ENCODE assay signal across 23 cellular contexts in the genomic region with DNA sequence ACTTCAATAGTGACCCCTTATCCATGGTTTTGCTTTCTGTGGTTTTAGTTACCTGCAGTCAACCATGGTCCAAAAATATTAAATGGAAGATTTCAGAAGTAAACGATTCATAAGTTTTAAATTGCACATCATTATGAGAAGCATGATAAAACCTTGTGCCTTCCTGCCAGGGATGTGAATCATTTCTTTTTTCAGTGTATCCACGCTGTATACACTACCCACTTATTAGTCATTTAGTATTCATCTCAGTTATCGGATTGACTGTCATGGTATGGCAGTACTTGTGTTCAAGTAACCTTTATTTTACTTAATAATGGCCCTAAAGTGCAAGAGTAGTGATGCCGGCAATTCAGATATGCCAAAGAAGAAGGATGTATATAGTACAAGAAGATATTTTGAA. TPM values are rescaled to one million over a fixed set of nuclear protein-coding genes. Genes with fewer than 3 reads are reported as not detected.
A peak's percentile ranks its signal among the peaks of the same experiment; 100 is the strongest.
DNase-seq lines count a peak whose midpoint lies in the region; ATAC-seq, FAIRE-seq and TF ChIP-seq lines count a peak whose summit lies in the region.
"Had no signal": no experiment of that assay in that cellular context is flagged by ENCODE, and none has a peak within 500 bp of the region (broad histone marks: within the 10 kb centered on the region; RNA-seq: fewer than 3 reads in every experiment).

No MANE protein-coding gene starts in this region.

- dilution Hi-C loops in keratinocyte (cut with MboI; ENCODE audit: extremely low pct_ligation_motif_present, low sequenced_read_pairs): no loop called here

- intact Hi-C loops in activated CD4-positive, alpha-beta T cell treated with anti-CD3 and anti-CD28 coated beads for 36 hours (cut with DNase I, micrococcal nuclease): loop anchor here in 1 of 2 experiments (1.0 kb wide), 2 partner anchors 98 to 167 kb away; no protein-coding TSS in a partner anchor
- intact Hi-C loops in activated CD4-positive, alpha-beta T cell treated with anti-CD3 and anti-CD28 coated beads, Interleukin-2, amount 10 ng/mL, durations not matched to agents 24 days and 14 days (cut with micrococcal nuclease): no loop called here

- no peak for TF ChIP-seq CTCF in keratinocyte (optimal IDR thresholded peaks at IDR 0.05 in 1 of 3, IDR thresholded peaks at IDR 0.05 in 1 of 3, conservative IDR thresholded peaks at IDR 0.05 in 1 of 3; ENCODE audit: extremely low read depth in 1 of 3, insufficient read depth in 2 of 3, low read length in 3 of 3)

- H3K4me1 Mint-ChIP-seq in activated CD4-positive, alpha-beta T cell treated with anti-CD3 and anti-CD28 coated beads for 36 hours: peaks cover 6% of the 10 kb centered on the region
- no peaks in the 10 kb centered on the region for H3K4me1 Mint-ChIP-seq in activated CD4-positive, alpha-beta T cell treated with anti-CD3 and anti-CD28 coated beads, Interleukin-2, amount 10 ng/mL, durations not matched to agents 24 days and 14 days
- no peaks in the 10 kb centered on the region for H3K4me1 Mint-ChIP-seq in activated T-helper 17 cell treated with anti-CD3 and anti-CD28 coated beads, Interleukin-2, amount 50 U/mL, for 72 hours
- H3K4me1 Mint-ChIP-seq: nephron had no signal

- H3K9ac ChIP-seq in keratinocyte (ENCODE audit: control insufficient read depth, extremely low read depth, insufficient read depth, low read length): no peak overlapping the region

- H3K79me2 ChIP-seq in keratinocyte (ENCODE audit: control insufficient read depth, insufficient read depth, low read length): no peaks in the 10 kb centered on the region

- H3K9me3 Mint-ChIP-seq in activated CD4-positive, alpha-beta T cell treated with anti-CD3 and anti-CD28 coated beads for 36 hours (ENCODE audit: low read depth): no peaks in the 10 kb centered on the region
- no peaks in the 10 kb centered on the region for H3K9me3 Mint-ChIP-seq in activated CD4-positive, alpha-beta T cell treated with anti-CD3 and anti-CD28 coated beads, Interleukin-2, amount 10 ng/mL, durations not matched to agents 24 days and 14 days
- H3K9me3 Mint-ChIP-seq in activated T-helper 17 cell treated with anti-CD3 and anti-CD28 coated beads, Interleukin-2, amount 50 U/mL, for 72 hours: no peaks in the 10 kb centered on the region

- no peak overlapping the region for H3K4me3 Mint-ChIP-seq in activated CD4-positive, alpha-beta T cell treated with anti-CD3 and anti-CD28 coated beads for 36 hours
- no peak overlapping the region for H3K4me3 Mint-ChIP-seq in activated CD4-positive, alpha-beta T cell treated with anti-CD3 and anti-CD28 coated beads, Interleukin-2, amount 10 ng/mL, durations not matched to agents 24 days and 14 days
- no peak overlapping the region for H3K4me3 Mint-ChIP-seq in activated T-helper 17 cell treated with anti-CD3 and anti-CD28 coated beads, Interleukin-2, amount 50 U/mL, for 72 hours
- H3K4me3 Mint-ChIP-seq: nephron; stimulated activated naive B cell treated with anti-CD40 and anti-IgM and Interleukin-4, amounts not matched to agents 10 μg/mL and 1 μg/mL and 100 μg/mL, for 72 hours; type B pancreatic cell had no signal

- H3K27me3 ChIP-seq in keratinocyte (ENCODE audit: control insufficient read depth, extremely low read depth, insufficient read depth, low read length): no peaks in the 10 kb centered on the region
- H3K27me3 ChIP-seq: BLaER1 treated with 17β-estradiol and CSF1 and Interleukin-3, amounts not matched to agents 10 nM and 100 nM; heart right ventricle had no signal

- H3K36me3 Mint-ChIP-seq in activated CD4-positive, alpha-beta T cell treated with anti-CD3 and anti-CD28 coated beads for 36 hours (ENCODE audit: low read depth): no peaks in the 10 kb centered on the region
- H3K36me3 Mint-ChIP-seq in activated CD4-positive, alpha-beta T cell treated with anti-CD3 and anti-CD28 coated beads, Interleukin-2, amount 10 ng/mL, durations not matched to agents 24 days and 14 days (ENCODE audit: low read depth): no peaks in the 10 kb centered on the region
- no peaks in the 10 kb centered on the region for H3K36me3 Mint-ChIP-seq in activated T-helper 17 cell treated with anti-CD3 and anti-CD28 coated beads, Interleukin-2, amount 50 U/mL, for 72 hours (ENCODE audit: low read depth)
- H3K36me3 Mint-ChIP-seq: stimulated activated naive B cell treated with anti-CD40 and anti-IgM and Interleukin-4, amounts not matched to agents 10 μg/mL and 1 μg/mL and 100 μg/mL, for 72 hours; type B pancreatic cell had no signal

- no peak overlapping the region for H3K4me2 ChIP-seq in keratinocyte (ENCODE audit: control insufficient read depth, extremely low read depth, insufficient read depth, low read depth, low read length)

- peak; percentile 20 for FAIRE-seq in keratinocyte (lab: Jason Lieb, UNC)
- FAIRE-seq: A204.1 had no signal

- H3K27ac Mint-ChIP-seq in activated CD4-positive, alpha-beta T cell treated with anti-CD3 and anti-CD28 coated beads for 36 hours: no peak overlapping the region
- no peak overlapping the region for H3K27ac Mint-ChIP-seq in activated CD4-positive, alpha-beta T cell treated with anti-CD3 and anti-CD28 coated beads, Interleukin-2, amount 10 ng/mL, durations not matched to agents 24 days and 14 days
- H3K27ac Mint-ChIP-seq in activated T-helper 17 cell treated with anti-CD3 and anti-CD28 coated beads, Interleukin-2, amount 50 U/mL, for 72 hours: no peak overlapping the region
- H3K27ac Mint-ChIP-seq: nephron; stimulated activated naive B cell treated with anti-CD40 and anti-IgM and Interleukin-4, amounts not matched to agents 10 μg/mL and 1 μg/mL and 100 μg/mL, for 72 hours; type B pancreatic cell had no signal

- no peak overlapping the region for H3K4me3 ChIP-seq in keratinocyte (ENCODE audit: control insufficient read depth in 2 of 3, extremely low read depth in 1 of 3, insufficient read depth in 2 of 3, low read depth in 1 of 3, low read length in 3 of 3)
- H3K4me3 ChIP-seq: BLaER1 treated with 17β-estradiol and CSF1 and Interleukin-3, amounts not matched to agents 10 nM and 100 nM; heart right ventricle; psoas muscle; SK-N-MC had no signal

- CTCF ChIA-PET in activated CD4-positive, alpha-beta T cell treated with anti-CD3 and anti-CD28 coated beads for 36 hours (lab: Charles Lee): no interaction called here

- no peaks in the 10 kb centered on the region for H4K20me1 ChIP-seq in keratinocyte (ENCODE audit: control insufficient read depth, extremely low read depth, insufficient read depth, low read length)
- H4K20me1 ChIP-seq: BLaER1 treated with 17β-estradiol and CSF1 and Interleukin-3, amounts not matched to agents 10 nM and 100 nM had no signal

- no peak for DNase-seq in activated CD4-positive, alpha-beta T cell treated with anti-CD3 and anti-CD28 coated beads for 36 hours
- no peak for DNase-seq in activated CD4-positive, alpha-beta T cell treated with anti-CD3 and anti-CD28 coated beads, Interleukin-2, amount 10 ng/mL, durations not matched to agents 24 days and 14 days
- no peak for DNase-seq in keratinocyte (ENCODE audit: low read depth, low spot score)
- no peak for DNase-seq in iPS-NIHi11 (ENCODE audit: low spot score)
- DNase-seq in NCI-H187 (lab: John Stamatoyannopoulos, UW): no peak
- DNase-seq in stimulated activated CD8-positive, alpha-beta memory T cell treated with anti-CD3 and anti-CD28 coated beads, Interleukin-4, amount 100 ng/mL, for 48 hours: no peak
- DNase-seq: activated naive CD4-positive, alpha-beta T cell treated with anti-CD3 and anti-CD28 coated beads, Interleukin-2, amount 50 U/mL, for 16 hours; erythroblast; heart right ventricle; mesenchymal stem cell; NCI-H526 treated with DMSO at 0.1 percent for 48 hours; psoas muscle; stimulated activated naive B cell treated with anti-CD40 and anti-IgM and Interleukin-4, amounts not matched to agents 10 μg/mL and 1 μg/mL and 100 μg/mL, for 72 hours; T1000 had no signal

- POLR2A ChIA-PET in activated CD4-positive, alpha-beta T cell treated with anti-CD3 and anti-CD28 coated beads for 36 hours (lab: Charles Lee): no interaction called here

- H2AFZ ChIP-seq in keratinocyte (ENCODE audit: control insufficient read depth, low read length): no peak overlapping the region

- no peaks in the 10 kb centered on the region for H3K9me3 ChIP-seq in keratinocyte (ENCODE audit: control insufficient read depth, low read depth, low read length)

- ATAC-seq in activated CD4-positive, alpha-beta T cell treated with anti-CD3 and anti-CD28 coated beads for 36 hours: peak; percentile 100
- ATAC-seq in HG03159 (IDR thresholded peaks at IDR 0.05; ENCODE audit: unreplicated experiment): peak; percentile 61
- ATAC-seq in activated T-helper 17 cell treated with anti-CD3 and anti-CD28 coated beads, Interleukin-2, amount 50 U/mL, for 72 hours (replicated peaks): peak; percentile 95
- ATAC-seq: heart right ventricle, psoas muscle had no signal

- H3K4me1 ChIP-seq in keratinocyte (ENCODE audit: control insufficient read depth, extremely low read depth, insufficient read depth, low read length): peaks cover 5% of the 10 kb centered on the region
- H3K4me1 ChIP-seq: psoas muscle had no signal

- H3K27me3 Mint-ChIP-seq in activated CD4-positive, alpha-beta T cell treated with anti-CD3 and anti-CD28 coated beads for 36 hours: peaks cover 1% of the 10 kb centered on the region
- no peaks in the 10 kb centered on the region for H3K27me3 Mint-ChIP-seq in activated CD4-positive, alpha-beta T cell treated with anti-CD3 and anti-CD28 coated beads, Interleukin-2, amount 10 ng/mL, durations not matched to agents 24 days and 14 days
- H3K27me3 Mint-ChIP-seq in activated T-helper 17 cell treated with anti-CD3 and anti-CD28 coated beads, Interleukin-2, amount 50 U/mL, for 72 hours: no peaks in the 10 kb centered on the region
- H3K27me3 Mint-ChIP-seq: stimulated activated naive B cell treated with anti-CD40 and anti-IgM and Interleukin-4, amounts not matched to agents 10 μg/mL and 1 μg/mL and 100 μg/mL, for 72 hours; type B pancreatic cell had no signal

- no peaks in the 10 kb centered on the region for H3K36me3 ChIP-seq in keratinocyte (ENCODE audit: control insufficient read depth in 2 of 2, extremely low read depth in 1 of 2, insufficient read depth in 2 of 2, low read length in 2 of 2)
- H3K36me3 ChIP-seq: BLaER1 treated with 17β-estradiol and CSF1 and Interleukin-3, amounts not matched to agents 10 nM and 100 nM; heart right ventricle had no signal

- no peak overlapping the region for H3K27ac ChIP-seq in keratinocyte (ENCODE audit: control insufficient read depth, insufficient read depth, low read length)
- H3K27ac ChIP-seq: heart right ventricle, psoas muscle, SK-N-MC had no signal

- no peaks in the 10 kb centered on the region for H3K9me1 ChIP-seq in keratinocyte (ENCODE audit: control insufficient read depth, extremely low read depth, insufficient read depth, low read length)

RNA-seq across cellular contexts. Expression of a gene that starts 37.7 kb away (rescaled TPM):
- 1 to 10 TPM; 1.7 to 2.2 TPM for total RNA-seq in activated CD4-positive, alpha-beta T cell treated with anti-CD3 and anti-CD28 coated beads for 36 hours
- total RNA-seq in activated CD4-positive, alpha-beta T cell treated with anti-CD3 and anti-CD28 coated beads, Interleukin-2, amount 10 ng/mL, durations not matched to agents 24 days and 14 days: 4.2 and 5.1 TPM in 2 replicates
- total RNA-seq in activated T-helper 17 cell treated with anti-CD3 and anti-CD28 coated beads, Interleukin-2, amount 50 U/mL, for 72 hours: 1 to 10 TPM; 1.9 to 4.6 TPM
- polyA plus RNA-seq in keratinocyte: not detected in 3 replicates
- not detected for polyA plus RNA-seq in keratinocyte (2011; ENCODE audit: low read depth)
- polyA plus RNA-seq in keratinocyte (2011; cell fraction: cytosol; rRNA removed): not detected in 2 replicates
- polyA plus RNA-seq in keratinocyte (2011; cell fraction: nucleus; rRNA removed): not detected in 2 replicates
- polyA plus RNA-seq in keratinocyte (2012; ENCODE audit: low replicate concordance): not detected in 2 replicates
- not detected in 3 replicates for polyA minus RNA-seq in keratinocyte
- not detected for polyA minus RNA-seq in keratinocyte (2011; cell fraction: cytosol; rRNA and poly(A)+ RNA removed)
- not detected in 2 replicates for polyA minus RNA-seq in keratinocyte (2011; cell fraction: nucleus; rRNA and poly(A)+ RNA removed)
- total RNA-seq: dermis microvascular lymphatic vessel endothelial cell, kidney epithelial cell had no signal

RNA-seq across cellular contexts. Expression of a gene that starts 38.0 kb away (rescaled TPM):
- 100 to 1,000 TPM in 1 of 2 experiments, 10 to 100 TPM in 1; 77.8 to 106 TPM for total RNA-seq in activated CD4-positive, alpha-beta T cell treated with anti-CD3 and anti-CD28 coated beads for 36 hours
- 67.0 and 67.5 TPM in 2 replicates for total RNA-seq in activated CD4-positive, alpha-beta T cell treated with anti-CD3 and anti-CD28 coated beads, Interleukin-2, amount 10 ng/mL, durations not matched to agents 24 days and 14 days
- total RNA-seq in activated T-helper 17 cell treated with anti-CD3 and anti-CD28 coated beads, Interleukin-2, amount 50 U/mL, for 72 hours: 100 to 1,000 TPM in 1 of 2 donors, 10 to 100 TPM in 1; 70.4 to 120 TPM
- 1.0 to 2.0 TPM (median 1.4 TPM) in 3 replicates for polyA plus RNA-seq in keratinocyte
- polyA plus RNA-seq in keratinocyte (2011; ENCODE audit: low read depth): 3.2 TPM
- polyA plus RNA-seq in keratinocyte (2011; cell fraction: cytosol; rRNA removed): 0.83 and 1.5 TPM in 2 replicates
- polyA plus RNA-seq in keratinocyte (2011; cell fraction: nucleus; rRNA removed): 1.0 and 2.1 TPM in 2 replicates
- 1.6 and 5.2 TPM in 2 replicates for polyA plus RNA-seq in keratinocyte (2012; ENCODE audit: low replicate concordance)
- 0.49 to 1.8 TPM (median 1.2 TPM) in 3 replicates for polyA minus RNA-seq in keratinocyte
- 3.6 TPM for polyA minus RNA-seq in keratinocyte (2011; cell fraction: cytosol; rRNA and poly(A)+ RNA removed)
- 2.0 and 2.7 TPM in 2 replicates for polyA minus RNA-seq in keratinocyte (2011; cell fraction: nucleus; rRNA and poly(A)+ RNA removed)
